Comparison of ENCODE assay signal across 8 cellular contexts in the genomic region with DNA sequence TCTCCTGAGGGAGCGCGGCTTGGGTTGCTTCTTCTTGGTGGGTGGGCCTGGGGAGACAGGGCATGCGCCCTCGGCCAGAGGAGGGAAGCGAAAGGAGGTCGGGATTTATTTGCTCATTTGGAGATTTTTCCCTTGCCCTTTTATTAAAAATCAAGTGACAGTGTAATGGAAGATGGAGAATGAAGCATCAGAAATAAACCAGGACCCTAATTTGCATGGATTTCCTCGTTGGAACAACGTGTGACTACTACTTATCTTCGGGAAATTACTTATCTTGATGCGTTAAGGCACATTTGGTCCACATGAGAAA. TPM values are rescaled to one million over a fixed set of nuclear protein-coding genes. Genes with fewer than 3 reads are reported as not detected.
A peak's percentile ranks its signal among the peaks of the same experiment; 100 is the strongest.
DNase-seq lines count a peak whose midpoint lies in the region; ATAC-seq and TF ChIP-seq lines count a peak whose summit lies in the region.

No MANE protein-coding gene starts in this region.

- H3K9ac ChIP-seq in smooth muscle cell (ENCODE audit: low read depth) = peak overlapping the region; percentile 93

- no peaks in the 10 kb centered on the region for H3K9me3 Mint-ChIP-seq in activated naive CD4-positive, alpha-beta T cell treated with anti-CD3 and anti-CD28 coated beads, Interleukin-2, amount 50 U/mL, for 24 hours
- no peaks in the 10 kb centered on the region for H3K9me3 Mint-ChIP-seq in activated naive CD8-positive, alpha-beta T cell treated with anti-CD3 and anti-CD28 coated beads, Interleukin-2, amount 50 U/mL, for 24 hours

- no peaks in the 10 kb centered on the region for H3K36me3 ChIP-seq in smooth muscle cell (ENCODE audit: low read depth)

- H3K36me3 Mint-ChIP-seq in activated naive CD4-positive, alpha-beta T cell treated with anti-CD3 and anti-CD28 coated beads, Interleukin-2, amount 50 U/mL, for 24 hours = no peaks in the 10 kb centered on the region
- H3K36me3 Mint-ChIP-seq in activated naive CD8-positive, alpha-beta T cell treated with anti-CD3 and anti-CD28 coated beads, Interleukin-2, amount 50 U/mL, for 24 hours (ENCODE audit: low read depth) = no peaks in the 10 kb centered on the region

- H3K4me2 ChIP-seq in smooth muscle cell = peak overlapping the region; percentile 88

- 2% methylated on average over 10 of the region's 10 CpGs for WGBS in smooth muscle cell (ENCODE audit: low lambda C conversion rate)

- no peaks in the 10 kb centered on the region for H3K27me3 ChIP-seq in smooth muscle cell (ENCODE audit: low read depth)

- H3K27me3 Mint-ChIP-seq in activated naive CD4-positive, alpha-beta T cell treated with anti-CD3 and anti-CD28 coated beads, Interleukin-2, amount 50 U/mL, for 24 hours = no peaks in the 10 kb centered on the region
- H3K27me3 Mint-ChIP-seq in activated naive CD8-positive, alpha-beta T cell treated with anti-CD3 and anti-CD28 coated beads, Interleukin-2, amount 50 U/mL, for 24 hours = peaks cover 2% of the 10 kb centered on the region

- no peaks in the 10 kb centered on the region for H3K9me3 ChIP-seq in iPS-18c (ENCODE audit: control insufficient read depth, insufficient read depth, low read length)
- H3K9me3 ChIP-seq in smooth muscle cell (replicated peaks; ENCODE audit: low read depth) = no peaks in the 10 kb centered on the region

- H4K20me1 ChIP-seq in smooth muscle cell (ENCODE audit: low read depth) = peaks cover 26% of the 10 kb centered on the region

- ATAC-seq in activated naive CD8-positive, alpha-beta T cell treated with anti-CD3 and anti-CD28 coated beads, Interleukin-2, amount 50 U/mL, for 24 hours = no peak
- ATAC-seq in HG03280 (IDR thresholded peaks at IDR 0.05; ENCODE audit: unreplicated experiment) = no peak
- no peak for ATAC-seq in HG02840 (IDR thresholded peaks at IDR 0.05; ENCODE audit: low FRiP score, unreplicated experiment)
- no peak for ATAC-seq in HG03378 (IDR thresholded peaks at IDR 0.05; ENCODE audit: unreplicated experiment)

- H2AFZ ChIP-seq in smooth muscle cell (ENCODE audit: low read depth) = peak overlapping the region; percentile 98

- TF ChIP-seq CTCF in smooth muscle cell (IDR thresholded peaks at IDR 0.05; ENCODE audit: borderline replicate concordance, insufficient read depth, poor library complexity, severe bottlenecking) = no peak

- H3K4me3 Mint-ChIP-seq in activated naive CD4-positive, alpha-beta T cell treated with anti-CD3 and anti-CD28 coated beads, Interleukin-2, amount 50 U/mL, for 24 hours = peak overlapping the region; percentile 95
- peak overlapping the region; percentile 87 for H3K4me3 Mint-ChIP-seq in activated naive CD8-positive, alpha-beta T cell treated with anti-CD3 and anti-CD28 coated beads, Interleukin-2, amount 50 U/mL, for 24 hours

- peaks cover 19% of the 10 kb centered on the region for H3K4me1 ChIP-seq in smooth muscle cell (ENCODE audit: low read depth)

- DNase-seq in activated naive CD4-positive, alpha-beta T cell treated with Interleukin-2 at 50 U/mL for 16 hours = no peak
- no peak for DNase-seq in activated naive CD8-positive, alpha-beta T cell treated with anti-CD3 and anti-CD28 coated beads, Interleukin-2, amount 50 U/mL, for 24 hours
- no peak for DNase-seq in smooth muscle cell (lab: John Stamatoyannopoulos, UW; ENCODE audit: unreplicated experiment)

- H3K27ac Mint-ChIP-seq in activated naive CD4-positive, alpha-beta T cell treated with anti-CD3 and anti-CD28 coated beads, Interleukin-2, amount 50 U/mL, for 24 hours = peak overlapping the region; percentile 92
- peak overlapping the region; percentile 73 for H3K27ac Mint-ChIP-seq in activated naive CD8-positive, alpha-beta T cell treated with anti-CD3 and anti-CD28 coated beads, Interleukin-2, amount 50 U/mL, for 24 hours

- peaks cover 52% of the 10 kb centered on the region for H3K4me1 Mint-ChIP-seq in activated naive CD4-positive, alpha-beta T cell treated with anti-CD3 and anti-CD28 coated beads, Interleukin-2, amount 50 U/mL, for 24 hours
- H3K4me1 Mint-ChIP-seq in activated naive CD8-positive, alpha-beta T cell treated with anti-CD3 and anti-CD28 coated beads, Interleukin-2, amount 50 U/mL, for 24 hours = peaks cover 59% of the 10 kb centered on the region

- H3K27ac ChIP-seq in smooth muscle cell (ENCODE audit: low read depth) = peak overlapping the region; percentile 97

- peaks cover 23% of the 10 kb centered on the region for H3F3A ChIP-seq in smooth muscle cell (ENCODE audit: low read depth)

- peak overlapping the region; percentile 88 for H3K4me3 ChIP-seq in iPS-18c (ENCODE audit: insufficient read depth, low read depth, low read length)
- peak overlapping the region; percentile 82 for H3K4me3 ChIP-seq in smooth muscle cell

- peaks cover 31% of the 10 kb centered on the region for H3K79me2 ChIP-seq in smooth muscle cell (ENCODE audit: low read depth)

RNA-seq across cellular contexts. Expression of a gene that starts 0.7 kb away (rescaled TPM):
- 32.3 and 39.5 TPM in 2 replicates for total RNA-seq in smooth muscle cell
- 5.9 and 6.9 TPM in 2 replicates for polyA plus RNA-seq in smooth muscle cell

RNA-seq across cellular contexts. Expression of a gene that starts 44.6 kb away (rescaled TPM):
- not detected in 2 replicates for total RNA-seq in smooth muscle cell
- not detected in 2 replicates for polyA plus RNA-seq in smooth muscle cell
